1 cellular context compared by ENCODE assay signal in the genomic region with DNA sequence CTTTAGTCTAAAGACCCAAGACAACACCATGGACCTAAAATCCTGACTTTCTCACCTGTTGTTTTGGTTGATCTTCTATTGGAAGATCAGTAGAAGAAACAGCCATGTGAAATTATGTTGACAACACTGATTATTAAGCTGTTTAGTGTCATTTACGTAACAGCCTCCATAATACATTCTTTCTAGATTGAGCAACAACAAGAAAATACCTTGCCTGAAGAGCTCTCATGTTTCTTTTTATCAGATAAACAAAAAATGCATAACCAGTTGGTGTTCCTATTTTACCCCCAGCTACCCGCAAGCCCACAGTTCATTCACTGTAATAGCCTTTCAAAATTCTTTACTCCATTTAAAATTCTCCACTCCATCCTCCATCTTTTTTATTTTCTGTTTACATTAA.
TF ChIP-seq lines count a peak whose summit lies in the region.

No MANE protein-coding gene starts in this region.

TF ChIP-seq in endothelial cell of umbilical vein, 7 proteins besides CTCF, POLR2A, EP300 and RAD21:
- TF ChIP-seq MYC (IDR thresholded peaks at IDR 0.05; ENCODE audit: low read depth, low read length) (no peak), EZH2 (IDR thresholded peaks at IDR 0.05; ENCODE audit: borderline replicate concordance, low read depth, low read length, severe bottlenecking) (no peak), JUN (IDR thresholded peaks at IDR 0.05; ENCODE audit: borderline replicate concordance, insufficient read depth, insufficient read length, low read depth) (no peak)
